24 cellular contexts compared by ENCODE assay signal in genomic region chr12:56282030-56282429, GRCh38.
"Had no signal": no experiment of that assay in that cellular context is flagged by ENCODE, and none has a peak within 500 bp of the region (broad histone marks: within the 10 kb centered on the region; RNA-seq: fewer than 3 reads in every experiment).

No MANE protein-coding gene starts in this region.

- H3K27ac Mint-ChIP-seq: activated T-helper 1 cell treated with anti-CD3 and anti-CD28 coated beads, Interleukin-12 subunit alpha, Interleukin-12 subunit beta, Interleukin-2, Interleukin-4 antibody, amounts not matched to agents 30 ng/mL and 10 ng/mL and 1 ng/mL, durations not matched to agents 14 hours and 24 hours and 36 hours; natural killer cell treated with Interleukin-12 subunit alpha and Interleukin-12 subunit beta and Interleukin-15 and Interleukin-18, amount 100 ng/mL, for 72 hours had no signal

- DNase-seq: activated CD4-positive, alpha-beta T cell treated with anti-CD3 and anti-CD28 coated beads, Interleukin-2, amount 10 ng/mL, durations not matched to agents 24 days and 14 days; activated CD8-positive, alpha-beta T cell treated with anti-CD3 and anti-CD28 coated beads for 36 hours; activated gamma-delta T cell treated with Interleukin-2 at 50 U/mL for 16 hours; effector CD8-positive, alpha-beta T cell; esophagus squamous epithelium; foreskin melanocyte; heart right ventricle; lower lobe of right lung; mesendoderm; pancreas; retina; small intestine; stimulated activated CD4-positive, alpha-beta T cell treated with anti-CD3 and anti-CD28 coated beads, Interleukin-4, amount 100 ng/mL, for 24 hours; stimulated activated naive CD4-positive, alpha-beta T cell; tibial artery had no signal

- H3K9me3 ChIP-seq: esophagus squamous epithelium, heart right ventricle, lower lobe of right lung, neutrophil, pancreas, prostate gland, SJSA1, suprapubic skin, tibial artery had no signal

- H3K4me3 ChIP-seq: esophagus squamous epithelium, heart right ventricle, lower lobe of right lung, pancreas, prostate gland, SJSA1, suprapubic skin, tibial artery had no signal

- H3K27me3 ChIP-seq: esophagus squamous epithelium, heart right ventricle, neutrophil, pancreas, SJSA1, suprapubic skin, tibial artery had no signal

- H3K4me1 ChIP-seq: prostate gland, SJSA1 had no signal

- H3K9me3 Mint-ChIP-seq: activated CD4-positive, alpha-beta T cell treated with anti-CD3 and anti-CD28 coated beads, Interleukin-2, amount 10 ng/mL, durations not matched to agents 24 days and 14 days; activated CD8-positive, alpha-beta T cell treated with anti-CD3 and anti-CD28 coated beads for 36 hours; activated T-helper 1 cell treated with anti-CD3 and anti-CD28 coated beads, Interleukin-12 subunit alpha, Interleukin-12 subunit beta, Interleukin-2, Interleukin-4 antibody, amounts not matched to agents 30 ng/mL and 10 ng/mL and 1 ng/mL, durations not matched to agents 14 hours and 24 hours and 36 hours; central memory CD8-positive, alpha-beta T cell; natural killer cell treated with Interleukin-12 subunit alpha and Interleukin-12 subunit beta and Interleukin-15 and Interleukin-18, amount 100 ng/mL, for 72 hours had no signal

- H3K4me3 Mint-ChIP-seq: activated CD4-positive, alpha-beta T cell treated with anti-CD3 and anti-CD28 coated beads, Interleukin-2, amount 10 ng/mL, durations not matched to agents 24 days and 14 days; activated CD8-positive, alpha-beta T cell treated with anti-CD3 and anti-CD28 coated beads for 36 hours; activated T-helper 1 cell treated with anti-CD3 and anti-CD28 coated beads, Interleukin-12 subunit alpha, Interleukin-12 subunit beta, Interleukin-2, Interleukin-4 antibody, amounts not matched to agents 30 ng/mL and 10 ng/mL and 1 ng/mL, durations not matched to agents 14 hours and 24 hours and 36 hours; central memory CD8-positive, alpha-beta T cell; natural killer cell treated with Interleukin-12 subunit alpha and Interleukin-12 subunit beta and Interleukin-15 and Interleukin-18, amount 100 ng/mL, for 72 hours had no signal

- H3K27me3 Mint-ChIP-seq: activated CD4-positive, alpha-beta T cell treated with anti-CD3 and anti-CD28 coated beads, Interleukin-2, amount 10 ng/mL, durations not matched to agents 24 days and 14 days; activated CD8-positive, alpha-beta T cell treated with anti-CD3 and anti-CD28 coated beads for 36 hours; central memory CD8-positive, alpha-beta T cell; natural killer cell treated with Interleukin-12 subunit alpha and Interleukin-12 subunit beta and Interleukin-15 and Interleukin-18, amount 100 ng/mL, for 72 hours had no signal

- ATAC-seq: activated CD8-positive, alpha-beta T cell treated with anti-CD3 and anti-CD28 coated beads for 36 hours; heart right ventricle; lower lobe of right lung; natural killer cell treated with Interleukin-12 subunit alpha and Interleukin-12 subunit beta and Interleukin-15 and Interleukin-18, amount 100 ng/mL, for 72 hours; pancreas; sciatic nerve had no signal

- H3K27ac ChIP-seq: epithelial cell of prostate, esophagus squamous epithelium, heart right ventricle, lower lobe of right lung, pancreas, prostate gland, SJSA1, suprapubic skin, tibial artery had no signal

- H3K4me1 Mint-ChIP-seq: central memory CD8-positive, alpha-beta T cell had no signal
